In genomic region chr5:102863764-102864560, GRCh38 we compare ENCODE assay signal across 1 cellular context.
TF ChIP-seq lines count a peak whose summit lies in the region.

No MANE protein-coding gene starts in this region.

TF ChIP-seq in IMR-90, 13 proteins besides CTCF, POLR2A, EP300 and RAD21 (continued from another document):
- TF ChIP-seq ELK1 (IDR thresholded peaks at IDR 0.05; ENCODE audit: borderline replicate concordance, low read depth, low read length) (no peak), RCOR1 (IDR thresholded peaks at IDR 0.05; ENCODE audit: insufficient replicate concordance, low read length) (no peak), MXI1 (IDR thresholded peaks at IDR 0.05; ENCODE audit: borderline replicate concordance, low read depth, low read length) (no peak)
